In genomic region chr17:20534711-20535550, GRCh38 we compare ENCODE assay signal across 8 cellular contexts. TPM values are rescaled to one million over a fixed set of nuclear protein-coding genes. Genes with fewer than 3 reads are reported as not detected.
"Had no signal": no experiment of that assay in that cellular context is flagged by ENCODE, and none has a peak within 500 bp of the region (broad histone marks: within the 10 kb centered on the region; RNA-seq: fewer than 3 reads in every experiment).

No MANE protein-coding gene starts in this region.

RNA-seq across cellular contexts. Expression of gene CDRT15L2, which starts 44.6 kb away (rescaled TPM):
- total RNA-seq: activated CD4-positive, alpha-beta T cell treated with anti-CD3 and anti-CD28 coated beads for 36 hours; activated CD8-positive, alpha-beta T cell treated with anti-CD3 and anti-CD28 coated beads, Interleukin-2, amount 10 ng/mL, durations not matched to agents 7 days and 5 days; glomerular endothelial cell; left colon; lung microvascular endothelial cell; mucosa of gallbladder; natural killer cell treated with Interleukin-12 subunit alpha and Interleukin-12 subunit beta and Interleukin-15 and Interleukin-18, amount 100 ng/mL, for 72 hours; ovary had no signal
- polyA plus RNA-seq: ovary had no signal
